17 cellular contexts compared by ENCODE assay signal in the genomic region with DNA sequence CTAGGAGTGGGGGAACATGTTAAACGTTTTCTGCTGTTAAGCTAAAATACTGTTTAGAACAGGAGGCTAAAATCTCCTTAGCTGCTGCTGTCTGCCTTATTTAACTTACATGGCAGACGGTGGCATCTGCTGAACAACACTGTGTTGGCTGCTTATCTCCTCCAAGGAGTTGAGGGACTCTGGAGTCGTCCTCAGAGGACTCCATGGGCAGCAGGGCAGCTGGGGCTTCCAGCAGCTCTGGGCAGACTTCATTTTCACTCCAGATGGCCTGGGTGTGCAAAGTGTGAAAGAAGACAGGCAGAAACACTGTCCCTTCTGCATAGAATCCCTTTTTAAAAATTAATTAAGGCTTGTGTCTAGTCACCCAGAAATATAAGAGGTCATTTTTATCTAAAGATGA.
"Had no signal": no experiment of that assay in that cellular context is flagged by ENCODE, and none has a peak within 500 bp of the region (broad histone marks: within the 10 kb centered on the region; RNA-seq: fewer than 3 reads in every experiment).

No MANE protein-coding gene starts in this region.

- ATAC-seq: activated CD8-positive, alpha-beta T cell treated with anti-CD3 and anti-CD28 coated beads for 36 hours; activated T-helper 17 cell treated with anti-CD3 and anti-CD28 coated beads, Interleukin-2, amount 50 U/mL, for 72 hours; effector memory CD8-positive, alpha-beta T cell; left cardiac atrium; naive thymus-derived CD4-positive, alpha-beta T cell; pancreas; stimulated activated memory B cell treated with anti-CD40 and anti-IgM and Interleukin-4, amounts not matched to agents 10 μg/mL and 1 μg/mL and 100 μg/mL, for 72 hours had no signal

- DNase-seq: activated CD4-positive, alpha-beta T cell treated with anti-CD3 and anti-CD28 coated beads, Interleukin-2, amount 10 ng/mL, durations not matched to agents 24 days and 14 days; activated CD4-positive, CD25-positive, alpha-beta regulatory T cell; activated CD8-positive, alpha-beta T cell treated with anti-CD3 and anti-CD28 coated beads for 36 hours; activated naive CD4-positive, alpha-beta T cell; activated naive CD8-positive, alpha-beta T cell treated with anti-CD3 and anti-CD28 coated beads for 36 hours; activated T-cell treated with anti-CD3 and anti-CD28 coated beads, Interleukin-2, amount 50 U/mL, for 1 hour; amniotic stem cell; effector memory CD8-positive, alpha-beta T cell; left cardiac atrium; mesenchymal stem cell; naive thymus-derived CD4-positive, alpha-beta T cell; pancreas; sigmoid colon; stimulated activated CD4-positive, alpha-beta T cell treated with anti-CD3 and anti-CD28 coated beads, Interleukin-4, amount 100 ng/mL, for 4 hours; T-helper 9 cell had no signal
